ENCODE assay signal across 25 cellular contexts in the genomic region with DNA sequence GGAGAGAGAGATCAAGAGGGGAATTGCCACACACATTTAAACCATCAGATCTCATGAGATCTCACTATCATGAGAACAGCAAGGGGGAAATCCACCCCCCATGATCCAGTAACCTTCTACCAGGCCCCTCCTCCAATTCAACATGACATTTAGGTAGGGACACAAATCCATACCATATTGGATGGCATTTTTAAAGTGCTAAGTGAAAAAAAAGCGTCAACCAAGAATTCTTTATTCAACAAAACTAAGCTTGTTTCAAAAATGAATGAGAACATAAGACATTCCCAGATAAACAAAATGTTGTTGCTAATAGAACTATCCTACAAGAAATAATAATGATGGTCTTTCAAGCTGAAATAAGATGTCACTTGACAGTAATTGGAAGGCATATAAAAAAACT.
"Had no signal": no experiment of that assay in that cellular context is flagged by ENCODE, and none has a peak within 500 bp of the region (broad histone marks: within the 10 kb centered on the region; RNA-seq: fewer than 3 reads in every experiment).

No MANE protein-coding gene starts in this region.

- H3K4me3 Mint-ChIP-seq: dendritic cell treated with granulocyte-macrophage colony-stimulating factor and Interleukin-4, amounts not matched to agents 40 ng/mL and 50 ng/mL, for 4 days; effector memory CD8-positive, alpha-beta T cell; endodermal cell; naive thymus-derived CD4-positive, alpha-beta T cell had no signal

- H3K27ac Mint-ChIP-seq: dendritic cell treated with granulocyte-macrophage colony-stimulating factor and Interleukin-4, amounts not matched to agents 40 ng/mL and 50 ng/mL, for 4 days; effector memory CD8-positive, alpha-beta T cell; endodermal cell; naive thymus-derived CD4-positive, alpha-beta T cell had no signal

- H3K4me1 ChIP-seq: colonic mucosa, esophagus squamous epithelium, gastrocnemius medialis, heart right ventricle, left lung, lower lobe of right lung had no signal

- H3K27ac ChIP-seq: colonic mucosa, epithelial cell of prostate, esophagus squamous epithelium, gastrocnemius medialis, heart right ventricle, left lung, lower lobe of right lung had no signal

- ATAC-seq: effector memory CD8-positive, alpha-beta T cell; esophagus mucosa; gastrocnemius medialis; heart right ventricle; left cardiac atrium; left lung; left ventricle myocardium superior; lower lobe of right lung; naive thymus-derived CD4-positive, alpha-beta T cell had no signal

- H3K4me3 ChIP-seq: colonic mucosa, esophagus squamous epithelium, gastrocnemius medialis, heart right ventricle, left lung, lower lobe of right lung had no signal

- H3K36me3 ChIP-seq: colonic mucosa, esophagus squamous epithelium, gastrocnemius medialis, heart right ventricle, left lung, lower lobe of right lung had no signal

- H3K27me3 ChIP-seq: colonic mucosa, esophagus squamous epithelium, gastrocnemius medialis, heart right ventricle, left lung had no signal

- FAIRE-seq: keratinocyte had no signal

- H3K27me3 Mint-ChIP-seq: dendritic cell treated with granulocyte-macrophage colony-stimulating factor and Interleukin-4, amounts not matched to agents 40 ng/mL and 50 ng/mL, for 4 days; effector memory CD8-positive, alpha-beta T cell; naive thymus-derived CD4-positive, alpha-beta T cell had no signal

- H3K4me1 Mint-ChIP-seq: endodermal cell; naive thymus-derived CD4-positive, alpha-beta T cell had no signal

- DNase-seq: colonic mucosa; cortex of kidney; effector CD8-positive, alpha-beta T cell; effector memory CD8-positive, alpha-beta T cell; endodermal cell; erythroblast; esophagus squamous epithelium; foreskin fibroblast; foreskin melanocyte; gastrocnemius medialis; glutamatergic neuron; head of caudate nucleus; heart right ventricle; hippocampal formation; left cardiac atrium; left lung; left ventricle myocardium superior; lower lobe of right lung; mesenchymal stem cell; midbrain; naive thymus-derived CD4-positive, alpha-beta T cell had no signal

- H3K9me3 ChIP-seq: colonic mucosa had no signal
